Comparison of ENCODE assay signal across 22 cellular contexts in the genomic region with DNA sequence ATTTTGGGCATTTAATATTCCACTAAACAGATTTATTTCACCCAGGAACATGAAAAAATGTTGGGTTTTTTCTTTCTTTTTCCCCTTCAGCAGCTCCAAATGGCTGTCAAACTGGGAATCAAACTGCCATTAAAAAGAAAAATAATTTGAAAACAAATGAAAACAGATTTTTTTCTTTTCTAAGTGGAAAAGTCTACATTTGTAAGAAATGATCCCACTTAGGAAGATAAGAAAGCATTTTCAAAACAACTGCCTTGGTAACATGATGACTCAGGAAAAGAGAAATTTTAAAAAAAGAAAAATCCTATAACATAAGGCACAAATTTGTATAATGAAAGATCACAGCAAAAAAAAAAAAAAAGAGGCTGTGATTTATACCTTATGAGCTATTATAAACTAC. TPM values are rescaled to one million over a fixed set of nuclear protein-coding genes. Genes with fewer than 3 reads are reported as not detected.
"Had no signal": no experiment of that assay in that cellular context is flagged by ENCODE, and none has a peak within 500 bp of the region (broad histone marks: within the 10 kb centered on the region; RNA-seq: fewer than 3 reads in every experiment).

No MANE protein-coding gene starts in this region.

- H3K36me3 Mint-ChIP-seq: naive thymus-derived CD8-positive, alpha-beta T cell; stimulated activated naive B cell treated with anti-CD40 and anti-IgM and Interleukin-4, amounts not matched to agents 10 μg/mL and 1 μg/mL and 100 μg/mL, for 72 hours had no signal

- DNase-seq: cerebellar nuclear complex; effector memory CD8-positive, alpha-beta T cell; foreskin keratinocyte; heart left ventricle; hippocampal formation; left colon; left ventricle myocardium superior; naive thymus-derived CD8-positive, alpha-beta T cell; pancreas; right cardiac atrium; stimulated activated CD4-positive, alpha-beta T cell treated with anti-CD3 and anti-CD28 coated beads, Interleukin-2, amount 100 ng/mL, for 24 hours; stimulated activated CD4-positive, alpha-beta T cell treated with anti-CD3 and anti-CD28 coated beads, Interleukin-4, amount 100 ng/mL, for 4 hours; stimulated activated naive B cell treated with anti-CD40 and anti-IgM and Interleukin-4, amounts not matched to agents 10 μg/mL and 1 μg/mL and 100 μg/mL, for 72 hours; stomach; substantia nigra; transverse colon had no signal

- H3K4me1 ChIP-seq: foreskin keratinocyte, pancreas had no signal

- H3K4me3 ChIP-seq: esophagus muscularis mucosa, heart left ventricle, lung, pancreas, stomach, thoracic aorta, transverse colon had no signal

- H3K9me3 ChIP-seq: esophagus muscularis mucosa, heart left ventricle, pancreas, stomach, thoracic aorta, transverse colon had no signal

- H3K9me3 Mint-ChIP-seq: dendritic cell treated with granulocyte-macrophage colony-stimulating factor and Interleukin-4, amounts not matched to agents 40 ng/mL and 50 ng/mL, for 4 days; stimulated activated naive B cell treated with anti-CD40 and anti-IgM and Interleukin-4, amounts not matched to agents 10 μg/mL and 1 μg/mL and 100 μg/mL, for 72 hours had no signal

- H3K27ac ChIP-seq: epithelial cell of prostate, esophagus muscularis mucosa, foreskin keratinocyte, pancreas, stomach, thoracic aorta, transverse colon had no signal

- H3K4me3 Mint-ChIP-seq: dendritic cell treated with granulocyte-macrophage colony-stimulating factor and Interleukin-4, amounts not matched to agents 40 ng/mL and 50 ng/mL, for 4 days; effector memory CD8-positive, alpha-beta T cell; naive thymus-derived CD8-positive, alpha-beta T cell; stimulated activated naive B cell treated with anti-CD40 and anti-IgM and Interleukin-4, amounts not matched to agents 10 μg/mL and 1 μg/mL and 100 μg/mL, for 72 hours had no signal

- H3K27ac Mint-ChIP-seq: dendritic cell treated with granulocyte-macrophage colony-stimulating factor and Interleukin-4, amounts not matched to agents 40 ng/mL and 50 ng/mL, for 4 days; effector memory CD8-positive, alpha-beta T cell; naive thymus-derived CD8-positive, alpha-beta T cell; progenitor cell of endocrine pancreas; stimulated activated naive B cell treated with anti-CD40 and anti-IgM and Interleukin-4, amounts not matched to agents 10 μg/mL and 1 μg/mL and 100 μg/mL, for 72 hours had no signal

- H3K27me3 Mint-ChIP-seq: dendritic cell treated with granulocyte-macrophage colony-stimulating factor and Interleukin-4, amounts not matched to agents 40 ng/mL and 50 ng/mL, for 4 days had no signal

- H3K4me1 Mint-ChIP-seq: naive thymus-derived CD8-positive, alpha-beta T cell; stimulated activated naive B cell treated with anti-CD40 and anti-IgM and Interleukin-4, amounts not matched to agents 10 μg/mL and 1 μg/mL and 100 μg/mL, for 72 hours had no signal

- H3K36me3 ChIP-seq: esophagus muscularis mucosa, heart left ventricle, pancreas, stomach, thoracic aorta, transverse colon had no signal

- ATAC-seq: effector memory CD8-positive, alpha-beta T cell; foreskin keratinocyte; heart left ventricle; left colon; left ventricle myocardium superior; naive thymus-derived CD8-positive, alpha-beta T cell; pancreas; right cardiac atrium; stimulated activated naive B cell treated with anti-CD40 and anti-IgM and Interleukin-4, amounts not matched to agents 10 μg/mL and 1 μg/mL and 100 μg/mL, for 72 hours had no signal

- H3K27me3 ChIP-seq: foreskin keratinocyte, heart left ventricle, pancreas, stomach had no signal

RNA-seq across cellular contexts. Expression of a gene that starts 20.0 kb away (rescaled TPM):
- total RNA-seq: foreskin keratinocyte had no signal
